ENCODE assay signal across 17 cellular contexts in the genomic region with DNA sequence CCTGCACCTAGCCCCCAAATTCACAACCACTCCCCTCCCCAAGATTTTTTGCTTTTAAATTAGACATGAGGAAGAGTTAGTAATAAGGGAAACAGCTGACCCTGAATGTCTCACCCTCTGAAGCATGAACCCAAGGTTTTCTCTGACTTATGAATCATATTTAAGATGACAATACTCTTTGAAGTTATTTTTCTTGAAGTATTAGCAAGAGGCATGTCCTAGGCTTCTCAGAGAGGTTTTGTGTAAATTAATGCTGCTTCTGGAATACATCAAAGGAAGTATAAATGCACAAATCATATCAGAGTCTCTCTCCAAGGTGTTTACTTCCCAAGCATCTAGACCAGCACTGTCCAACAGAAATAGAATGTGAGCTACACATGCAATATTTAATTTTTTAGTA.
DNase-seq lines count a peak whose midpoint lies in the region; ATAC-seq and TF ChIP-seq lines count a peak whose summit lies in the region.
"Had no signal": no experiment of that assay in that cellular context is flagged by ENCODE, and none has a peak within 500 bp of the region (broad histone marks: within the 10 kb centered on the region; RNA-seq: fewer than 3 reads in every experiment).

No MANE protein-coding gene starts in this region.

- peak overlapping the region; percentile 29 for H3K9ac ChIP-seq in skeletal muscle satellite cell (ENCODE audit: low read depth, low read length)
- H3K9ac ChIP-seq: BLaER1 treated with 17β-estradiol and CSF1 and Interleukin-3, amounts not matched to agents 10 nM and 100 nM had no signal

- H3K27me3 ChIP-seq in skeletal muscle satellite cell (ENCODE audit: control insufficient read depth, insufficient read depth, low read length) (no peaks in the 10 kb centered on the region), left ventricle myocardium inferior (ENCODE audit: low read depth) (no peaks in the 10 kb centered on the region)
- H3K27me3 ChIP-seq: BLaER1 treated with 17β-estradiol and CSF1 and Interleukin-3, amounts not matched to agents 10 nM and 100 nM; esophagus muscularis mucosa had no signal

- ATAC-seq in activated B cell treated with CpG ODN at 0.5 μM for 24 hours (ENCODE audit: low read depth) (no peak), natural killer cell (no peak)
- ATAC-seq: naive thymus-derived CD8-positive, alpha-beta T cell had no signal

- POLR2A ChIA-PET in activated B cell treated with CpG ODN at 0.5 μM for 24 hours (lab: Charles Lee), result interaction anchor here (1.7 kb wide), 1 partner anchor 410 kb away, joined by 6 read pairs; no protein-coding TSS in a partner anchor

- TF ChIP-seq CTCF in HFFc6 (IDR thresholded peaks at IDR 0.05) (no peak), activated B cell treated with CpG ODN at 0.5 μM for 24 hours (IDR thresholded peaks at IDR 0.05) (no peak), fibroblast of the aortic adventitia (IDR thresholded peaks at IDR 0.05; ENCODE audit: insufficient read depth, low read length) (no peak), left ventricle myocardium inferior (IDR thresholded peaks at IDR 0.05; ENCODE audit: borderline replicate concordance) (no peak), natural killer cell (IDR thresholded peaks at IDR 0.05) (no peak)

- H3K4me1 ChIP-seq in skeletal muscle satellite cell (ENCODE audit: control insufficient read depth, insufficient read depth, low read length), result peaks cover 41% of the 10 kb centered on the region
- no peaks in the 10 kb centered on the region for H3K4me1 ChIP-seq in left ventricle myocardium inferior

- H3K9me3 ChIP-seq in skeletal muscle satellite cell (replicated peaks; ENCODE audit: low read length) (no peaks in the 10 kb centered on the region), left ventricle myocardium inferior (replicated peaks) (no peaks in the 10 kb centered on the region)
- H3K9me3 ChIP-seq: BLaER1 treated with 17β-estradiol and CSF1 and Interleukin-3, amounts not matched to agents 10 nM and 100 nM; esophagus muscularis mucosa had no signal

- H3K4me3 Mint-ChIP-seq in HFFc6 (no peak overlapping the region), activated B cell treated with CpG ODN at 0.5 μM for 24 hours (no peak overlapping the region), natural killer cell (no peak overlapping the region)
- H3K4me3 Mint-ChIP-seq: activated naive CD8-positive, alpha-beta T cell; activated T-cell treated with anti-CD3 and anti-CD28 coated beads, Interleukin-2, amount 50 U/mL, for 24 hours; naive thymus-derived CD8-positive, alpha-beta T cell had no signal

- H3K27ac Mint-ChIP-seq in HFFc6, result peak overlapping the region; percentile 58; the same call in 1 of the 2 replicates
- peak overlapping the region; percentile 11 for H3K27ac Mint-ChIP-seq in activated B cell treated with CpG ODN at 0.5 μM for 24 hours
- H3K27ac Mint-ChIP-seq in natural killer cell, result no peak overlapping the region
- H3K27ac Mint-ChIP-seq: activated naive CD8-positive, alpha-beta T cell; activated T-cell treated with anti-CD3 and anti-CD28 coated beads, Interleukin-2, amount 50 U/mL, for 24 hours; naive thymus-derived CD8-positive, alpha-beta T cell had no signal

- no peaks in the 10 kb centered on the region for H3K36me3 Mint-ChIP-seq in HFFc6 (ENCODE audit: low read depth)
- no peaks in the 10 kb centered on the region for H3K36me3 Mint-ChIP-seq in activated B cell treated with CpG ODN at 0.5 μM for 24 hours (ENCODE audit: low read depth)
- no peaks in the 10 kb centered on the region for H3K36me3 Mint-ChIP-seq in natural killer cell
- H3K36me3 Mint-ChIP-seq: activated naive CD8-positive, alpha-beta T cell; naive thymus-derived CD8-positive, alpha-beta T cell had no signal

- no peaks in the 10 kb centered on the region; the same call in 1 of the 2 replicates for H3K27me3 Mint-ChIP-seq in HFFc6 (ENCODE audit: insufficient read depth)
- no peaks in the 10 kb centered on the region for H3K27me3 Mint-ChIP-seq in activated B cell treated with CpG ODN at 0.5 μM for 24 hours
- H3K27me3 Mint-ChIP-seq in natural killer cell (ENCODE audit: low read depth in 2 of 2), result no peaks in the 10 kb centered on the region
- H3K27me3 Mint-ChIP-seq: activated naive CD8-positive, alpha-beta T cell; activated T-cell treated with anti-CD3 and anti-CD28 coated beads, Interleukin-2, amount 50 U/mL, for 24 hours had no signal

- H3K4me3 ChIP-seq in fibroblast of the aortic adventitia (ENCODE audit: low read depth, low read length) (no peak overlapping the region), skeletal muscle satellite cell (ENCODE audit: low read length) (no peak overlapping the region), left ventricle myocardium inferior (no peak overlapping the region)
- H3K4me3 ChIP-seq: BLaER1 treated with 17β-estradiol and CSF1 and Interleukin-3, amounts not matched to agents 10 nM and 100 nM; esophagus muscularis mucosa had no signal

- H3K9me3 Mint-ChIP-seq in HFFc6 (no peaks in the 10 kb centered on the region; the same call in 1 of the 2 replicates), activated B cell treated with CpG ODN at 0.5 μM for 24 hours (peaks cover 3% of the 10 kb centered on the region), natural killer cell (peaks cover 0 to 2% of the 10 kb centered on the region in 2 donors)

- H3K36me3 ChIP-seq in skeletal muscle satellite cell (ENCODE audit: insufficient read depth, low read length) (no peaks in the 10 kb centered on the region), left ventricle myocardium inferior (no peaks in the 10 kb centered on the region)
- H3K36me3 ChIP-seq: BLaER1 treated with 17β-estradiol and CSF1 and Interleukin-3, amounts not matched to agents 10 nM and 100 nM; esophagus muscularis mucosa had no signal

- peak overlapping the region; percentile 15 for H3K4me2 ChIP-seq in skeletal muscle satellite cell (ENCODE audit: low read length)

- CTCF ChIA-PET in activated B cell treated with CpG ODN at 0.5 μM for 24 hours (lab: Charles Lee), result no interaction called here

- intact Hi-C loops in activated B cell treated with CpG ODN at 0.5 μM for 24 hours (cut with micrococcal nuclease) (loop anchor here (5.0 kb wide), 1 partner anchor 408 kb away; a partner anchor contains a TSS), left ventricle myocardium inferior (cut with micrococcal nuclease) (no loop called here), natural killer cell (cut with micrococcal nuclease) (no loop called here)

- DNase-seq in HFFc6 (no peak), activated B cell treated with CpG ODN at 0.5 μM for 24 hours (no peak), fibroblast of the aortic adventitia (ENCODE audit: low read depth) (peak; percentile 33), left ventricle myocardium inferior (no peak), T-helper 2 cell (no peak), DMS153 (lab: John Stamatoyannopoulos, UW) (no peak), natural killer cell (no peak)
- DNase-seq: activated T-cell treated with anti-CD3 and anti-CD28 coated beads, Interleukin-2, amount 50 U/mL, for 24 hours; cerebellar nuclear complex; naive thymus-derived CD8-positive, alpha-beta T cell; NCI-H187 treated with DMSO at 0.1 percent for 48 hours; NCI-H524; substantia nigra had no signal

- H3K4me1 Mint-ChIP-seq in HFFc6 (ENCODE audit: low read depth), result peaks cover 39% of the 10 kb centered on the region
- H3K4me1 Mint-ChIP-seq in activated B cell treated with CpG ODN at 0.5 μM for 24 hours, result peaks cover 24% of the 10 kb centered on the region
- no peaks in the 10 kb centered on the region for H3K4me1 Mint-ChIP-seq in natural killer cell
- H3K4me1 Mint-ChIP-seq: naive thymus-derived CD8-positive, alpha-beta T cell had no signal

- H3K27ac ChIP-seq in left ventricle myocardium inferior (replicated peaks), result no peak overlapping the region
- H3K27ac ChIP-seq: esophagus muscularis mucosa had no signal

Comparison
In these comparisons a context has a peak if more than half of its experiments do, and no peak if none do; other contexts are left out.
1. H3K27ac Mint-ChIP-seq: peak in HFFc6 (single experiment) and activated B cell treated with CpG ODN at 0.5 μM for 24 hours (single experiment); none in natural killer cell (0 of 2).